In genomic region chr5:154190652-154191304, GRCh38 we compare ENCODE assay signal across 8 cellular contexts. TPM values are rescaled to one million over a fixed set of nuclear protein-coding genes. Genes with fewer than 3 reads are reported as not detected.
DNase-seq lines count a peak whose midpoint lies in the region; ATAC-seq and TF ChIP-seq lines count a peak whose summit lies in the region.

TSS of gene GALNT10 (plus strand) at chr5:154190733. CDS start at chr5:154190867, 134 bp downstream.

- intact Hi-C loops in Calu3 (cut with micrococcal nuclease; ENCODE audit: unreplicated experiment) (no loop called here), cardiac septum (cut with DNase I) (loop anchor here (5.0 kb wide), 2 partner anchors 177 to 212 kb away; no protein-coding TSS in a partner anchor)

- H3K4me3 Mint-ChIP-seq in Calu3 (ENCODE audit: low read depth, unreplicated experiment) (peak within 1 kb of the TSS; percentile 92), osteocyte (ENCODE audit: unreplicated experiment) (peak within 1 kb of the TSS; percentile 97)
- peak within 1 kb of the TSS; percentile 94 for H3K4me3 Mint-ChIP-seq in activated naive CD8-positive, alpha-beta T cell treated with anti-CD3 and anti-CD28 coated beads, Interleukin-2, amount 50 U/mL, for 24 hours

- peak within 1 kb of the TSS; percentile 98 for H3K27ac Mint-ChIP-seq in Calu3 (ENCODE audit: unreplicated experiment)
- peak within 1 kb of the TSS; percentile 93 for H3K27ac Mint-ChIP-seq in activated naive CD8-positive, alpha-beta T cell treated with anti-CD3 and anti-CD28 coated beads, Interleukin-2, amount 50 U/mL, for 24 hours
- peak within 1 kb of the TSS; percentile 89 for H3K27ac Mint-ChIP-seq in osteocyte (ENCODE audit: unreplicated experiment)

- CTCF ChIA-PET in Calu3 (lab: Charles Lee) = interaction anchor here (0.6 to 3.5 kb wide), 14 partner anchors 10 to 256 kb away, joined by 3 to 21 read pairs (median 4); no protein-coding TSS in a partner anchor

- H3K9me3 Mint-ChIP-seq in Calu3 (ENCODE audit: low read depth, unreplicated experiment) (no peaks in the 10 kb centered on the region), osteocyte (ENCODE audit: unreplicated experiment) (no peaks in the 10 kb centered on the region)
- no peaks in the 10 kb centered on the region for H3K9me3 Mint-ChIP-seq in activated naive CD8-positive, alpha-beta T cell treated with anti-CD3 and anti-CD28 coated beads, Interleukin-2, amount 50 U/mL, for 24 hours

- peaks cover 49% of the 10 kb centered on the region for H3K4me1 Mint-ChIP-seq in Calu3 (ENCODE audit: low read depth, unreplicated experiment)
- peaks cover 40% of the 10 kb centered on the region for H3K4me1 Mint-ChIP-seq in activated naive CD8-positive, alpha-beta T cell treated with anti-CD3 and anti-CD28 coated beads, Interleukin-2, amount 50 U/mL, for 24 hours
- H3K4me1 Mint-ChIP-seq in osteocyte (ENCODE audit: unreplicated experiment) = peaks cover 56% of the 10 kb centered on the region

- no TSS peak for BruUV-seq in Calu3 (replicated peaks; lab: Mats Ljungman, UMichigan)

- H3K27me3 Mint-ChIP-seq in Calu3 (ENCODE audit: unreplicated experiment) (peaks cover 14% of the 10 kb centered on the region), osteocyte (ENCODE audit: unreplicated experiment) (no peaks in the 10 kb centered on the region)
- peaks cover 7% of the 10 kb centered on the region for H3K27me3 Mint-ChIP-seq in activated naive CD8-positive, alpha-beta T cell treated with anti-CD3 and anti-CD28 coated beads, Interleukin-2, amount 50 U/mL, for 24 hours

- H3K36me3 Mint-ChIP-seq in Calu3 (ENCODE audit: insufficient read depth, unreplicated experiment) (peaks cover 30% of the 10 kb centered on the region), osteocyte (ENCODE audit: unreplicated experiment) (peaks cover 4% of the 10 kb centered on the region)
- peaks cover 7% of the 10 kb centered on the region for H3K36me3 Mint-ChIP-seq in activated naive CD8-positive, alpha-beta T cell treated with anti-CD3 and anti-CD28 coated beads, Interleukin-2, amount 50 U/mL, for 24 hours (ENCODE audit: low read depth)

- peak; percentile 74 for ATAC-seq in GM19035 (IDR thresholded peaks at IDR 0.05; ENCODE audit: unreplicated experiment)
- peak; percentile 73 for ATAC-seq in HG03135 (IDR thresholded peaks at IDR 0.05; ENCODE audit: unreplicated experiment)
- peak; percentile 69 for ATAC-seq in activated naive CD8-positive, alpha-beta T cell treated with anti-CD3 and anti-CD28 coated beads, Interleukin-2, amount 50 U/mL, for 24 hours

- DNase-seq in Calu3 = peak; percentile 79
- peak; percentile 64 for DNase-seq in activated naive CD8-positive, alpha-beta T cell treated with anti-CD3 and anti-CD28 coated beads, Interleukin-2, amount 50 U/mL, for 24 hours
- peak; percentile 79 for DNase-seq in cardiac septum (ENCODE audit: low spot score)
- DNase-seq in osteocyte (ENCODE audit: extremely low spot score, unreplicated experiment) = no peak
- no peak for DNase-seq in NCI-H526 treated with DMSO at 0.1 percent for 48 hours (lab: John Stamatoyannopoulos, UW)

- TF ChIP-seq CTCF in Calu3 (IDR thresholded peaks at IDR 0.05; ENCODE audit: unreplicated experiment) (no peak), osteocyte (IDR thresholded peaks at IDR 0.05) (no peak)

TF ChIP-seq in PFSK-1, 5 proteins besides CTCF, POLR2A, EP300 and RAD21:
- TF ChIP-seq SIN3A (IDR thresholded peaks at IDR 0.05; ENCODE audit: borderline replicate concordance, insufficient read depth, low read length) (no peak), TAF1 (IDR thresholded peaks at IDR 0.05; ENCODE audit: borderline replicate concordance, insufficient read depth, low read length) (peak; percentile 89)

RNA-seq across cellular contexts. Expression of gene GALNT10, which starts in this region (rescaled TPM):
- 54.8 and 68.2 TPM in 2 replicates for total RNA-seq in Calu3 (2022)
- polyA plus RNA-seq in PFSK-1 (2012; ENCODE audit: insufficient read length, low read depth) = 9.5 TPM
- 15.5 TPM for total RNA-seq in cardiac septum
- total RNA-seq in osteocyte = 174 and 178 TPM in 2 replicates

Comparison
In these comparisons a context has a peak if more than half of its experiments do, and no peak if none do; other contexts are left out.
1. DNase-seq: peak in Calu3 (single experiment), activated naive CD8-positive, alpha-beta T cell treated with anti-CD3 and anti-CD28 coated beads, Interleukin-2, amount 50 U/mL, for 24 hours (single experiment) and cardiac septum (single experiment); none in osteocyte (single experiment) and NCI-H526 treated with DMSO at 0.1 percent for 48 hours (single experiment).
2. Peak in every context shown above with its lines, with median percentiles within 50 percentile points of each other: H3K27ac Mint-ChIP-seq, H3K4me3 Mint-ChIP-seq and ATAC-seq.